In the genomic region with DNA sequence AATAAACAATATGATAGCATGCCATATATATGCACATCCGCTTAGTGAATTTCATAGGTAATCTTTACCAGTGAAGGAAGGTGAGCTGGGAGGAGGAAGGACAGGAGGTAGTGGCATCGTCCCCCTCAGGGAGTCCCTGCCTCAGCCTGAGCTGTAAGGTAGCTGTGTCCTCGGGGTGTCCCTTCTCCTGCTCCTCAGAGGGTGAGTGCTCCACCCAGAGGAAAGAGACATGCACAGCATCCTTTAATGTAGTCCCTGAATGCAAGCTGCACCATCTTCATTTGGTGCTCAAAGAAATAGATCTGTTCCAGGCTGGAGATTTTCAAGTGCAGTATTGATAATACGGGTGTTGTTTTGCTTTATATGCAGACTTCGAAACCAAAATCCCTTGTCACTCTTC, we compare ENCODE assay signal across 21 cellular contexts.
A peak's percentile ranks its signal among the peaks of the same experiment; 100 is the strongest.
DNase-seq lines count a peak whose midpoint lies in the region; ATAC-seq, FAIRE-seq and TF ChIP-seq lines count a peak whose summit lies in the region.
"Had no signal": no experiment of that assay in that cellular context is flagged by ENCODE, and none has a peak within 500 bp of the region (broad histone marks: within the 10 kb centered on the region; RNA-seq: fewer than 3 reads in every experiment).

No MANE protein-coding gene starts in this region.

- no peak overlapping the region for H3K27ac ChIP-seq in KMS-11
- H3K27ac ChIP-seq: body of pancreas, esophagus muscularis mucosa, neutrophil, transverse colon had no signal

- H3K9ac ChIP-seq in KMS-11, result no peak overlapping the region

- no peaks in the 10 kb centered on the region for H3K79me2 ChIP-seq in KMS-11 (ENCODE audit: insufficient read depth, low read depth)

- no peak overlapping the region for H3K27ac Mint-ChIP-seq in type B pancreatic cell
- H3K27ac Mint-ChIP-seq: activated naive CD4-positive, alpha-beta T cell treated with anti-CD3 and anti-CD28 coated beads, Interleukin-2, amount 50 U/mL, for 24 hours; T-helper 2 cell treated with Interferon-gamma antibody and Interleukin-4, amounts not matched to agents 5 μg/mL and 100 μg/mL, for 36 hours had no signal

- no peak overlapping the region for H3K4me2 ChIP-seq in KMS-11

- no peak overlapping the region for H2AFZ ChIP-seq in KMS-11 (ENCODE audit: low read depth)

- H3K36me3 ChIP-seq in KMS-11 (ENCODE audit: insufficient read depth), result no peaks in the 10 kb centered on the region
- H3K36me3 ChIP-seq: esophagus muscularis mucosa, neutrophil, transverse colon had no signal

- no peaks in the 10 kb centered on the region for H3K9me3 Mint-ChIP-seq in type B pancreatic cell
- H3K9me3 Mint-ChIP-seq: activated naive CD4-positive, alpha-beta T cell treated with anti-CD3 and anti-CD28 coated beads, Interleukin-2, amount 50 U/mL, for 24 hours; T-helper 2 cell treated with Interferon-gamma antibody and Interleukin-4, amounts not matched to agents 5 μg/mL and 100 μg/mL, for 36 hours had no signal

- H3K4me3 Mint-ChIP-seq in type B pancreatic cell, result no peak overlapping the region
- H3K4me3 Mint-ChIP-seq: activated naive CD4-positive, alpha-beta T cell treated with anti-CD3 and anti-CD28 coated beads, Interleukin-2, amount 50 U/mL, for 24 hours; T-helper 2 cell treated with Interferon-gamma antibody and Interleukin-4, amounts not matched to agents 5 μg/mL and 100 μg/mL, for 36 hours had no signal

- no peaks in the 10 kb centered on the region for H4K20me1 ChIP-seq in KMS-11 (ENCODE audit: insufficient read depth)

- ATAC-seq in Right ventricle myocardium inferior, result no peak
- ATAC-seq: body of pancreas, sciatic nerve had no signal

- intact Hi-C loops in Right ventricle myocardium inferior (cut with DNase I), result no loop called here

- H3K4me1 ChIP-seq in KMS-11 (ENCODE audit: low read depth, poor library complexity, severe bottlenecking), result peaks cover 18% of the 10 kb centered on the region
- H3K4me1 ChIP-seq: body of pancreas, esophagus muscularis mucosa, transverse colon had no signal

- H3K4me1 Mint-ChIP-seq in type B pancreatic cell (ENCODE audit: unreplicated experiment), result no peaks in the 10 kb centered on the region
- H3K4me1 Mint-ChIP-seq: activated naive CD4-positive, alpha-beta T cell treated with anti-CD3 and anti-CD28 coated beads, Interleukin-2, amount 50 U/mL, for 24 hours had no signal

- no peak overlapping the region for H3K4me3 ChIP-seq in KMS-11 (IDR thresholded peaks at IDR 0.05; ENCODE audit: insufficient read depth, low read depth, low read length)
- H3K4me3 ChIP-seq: body of pancreas, esophagus muscularis mucosa, transverse colon had no signal

- FAIRE-seq in D721Med (lab: Jason Lieb, UNC), result no peak

- H3K27me3 ChIP-seq in KMS-11 (ENCODE audit: insufficient read depth, low read depth), result peaks cover 74% of the 10 kb centered on the region
- H3K27me3 ChIP-seq: body of pancreas, esophagus muscularis mucosa, neutrophil, transverse colon had no signal

- no peaks in the 10 kb centered on the region for H3K36me3 Mint-ChIP-seq in type B pancreatic cell
- H3K36me3 Mint-ChIP-seq: activated naive CD4-positive, alpha-beta T cell treated with anti-CD3 and anti-CD28 coated beads, Interleukin-2, amount 50 U/mL, for 24 hours had no signal

- DNase-seq in A172 (ENCODE audit: low spot score), result peak; percentile 13
- peak; percentile 14 for DNase-seq in fibroblast of gingiva (ENCODE audit: low read depth)
- DNase-seq in D721Med (ENCODE audit: insufficient read length, low spot score), result no peak
- no peak for DNase-seq in type B pancreatic cell (ENCODE audit: extremely low spot score, unreplicated experiment)
- DNase-seq in superior temporal gyrus (ENCODE audit: extremely low spot score), result no peak
- DNase-seq in Right ventricle myocardium inferior (ENCODE audit: missing footprints), result no peak
- DNase-seq: activated T-cell treated with anti-CD3 and anti-CD28 coated beads, Interleukin-2, amount 50 U/mL, for 1 hour; body of pancreas; COR-L47; dermis blood vessel endothelial cell; GDM1; SHP77; stimulated activated CD4-positive, alpha-beta T cell treated with anti-CD3 and anti-CD28 coated beads, Interleukin-2, amount 100 ng/mL, for 48 hours; transverse colon had no signal

- no peaks in the 10 kb centered on the region for H3K27me3 Mint-ChIP-seq in type B pancreatic cell
- H3K27me3 Mint-ChIP-seq: activated naive CD4-positive, alpha-beta T cell treated with anti-CD3 and anti-CD28 coated beads, Interleukin-2, amount 50 U/mL, for 24 hours had no signal

- TF ChIP-seq CTCF in GM12874 (IDR thresholded peaks at IDR 0.05; ENCODE audit: insufficient read depth, low read depth, low read length) (peak; percentile 22; the same call in 1 of the 2 replicates), KMS-11 (conservative IDR thresholded peaks at IDR 0.05; ENCODE audit: low read depth, low read length) (peak; percentile 68), D721Med (IDR thresholded peaks at IDR 0.05; ENCODE audit: insufficient read depth, missing control alignments) (no peak), type B pancreatic cell (conservative IDR thresholded peaks at IDR 0.05) (no peak)

Comparison
In these comparisons a context has a peak if more than half of its experiments do, and no peak if none do; other contexts are left out.
1. DNase-seq: peak in A172 (single experiment) and fibroblast of gingiva (single experiment); none in D721Med (single experiment), type B pancreatic cell (single experiment), superior temporal gyrus (single experiment) and Right ventricle myocardium inferior (single experiment).
2. CTCF ChIP-seq: peak in GM12874 (single experiment) and KMS-11 (single experiment); none in D721Med (single experiment) and type B pancreatic cell (single experiment).